Comparison of ENCODE assay signal across 1 cellular context in genomic region chr1:21058035-21058793, GRCh38.
TF ChIP-seq lines count a peak whose summit lies in the region.

No MANE protein-coding gene starts in this region.

TF ChIP-seq in HEK293, 187 proteins besides CTCF, POLR2A, EP300 and RAD21 (continued from another document):
- TF ChIP-seq ZNF155 (tag by site-specific recombination; IDR thresholded peaks at IDR 0.05) (no peak), ZBTB10 (tag by site-specific recombination; IDR thresholded peaks at IDR 0.05) (no peak), BCL6B (tag by site-specific recombination; IDR thresholded peaks at IDR 0.05) (no peak), ZFP69B (tag by site-specific recombination; IDR thresholded peaks at IDR 0.05) (no peak), ZSCAN5A (tag by site-specific recombination; IDR thresholded peaks at IDR 0.05) (no peak), ZEB2 (tag by site-specific recombination; IDR thresholded peaks at IDR 0.05) (no peak), ZNF768 (tag by site-specific recombination; IDR thresholded peaks at IDR 0.05) (no peak), ZNF596 (tag by site-specific recombination; IDR thresholded peaks at IDR 0.05) (no peak), ZIC2 (tag by site-specific recombination; IDR thresholded peaks at IDR 0.05) (0 out of 2 replicates have a peak, but pooled peaks have one; percentile 16), ZBTB49 (tag by site-specific recombination; IDR thresholded peaks at IDR 0.05; ENCODE audit: low read depth) (no peak), PRDM6 (tag by site-specific recombination; IDR thresholded peaks at IDR 0.05) (peak; percentile 81), ZBTB20 (tag by site-specific recombination; IDR thresholded peaks at IDR 0.05) (no peak), ZBTB1 (tag by site-specific recombination; IDR thresholded peaks at IDR 0.05) (no peak), ZNF221 (tag by site-specific recombination; IDR thresholded peaks at IDR 0.05; ENCODE audit: borderline replicate concordance) (no peak), ZNF23 (tag by site-specific recombination; IDR thresholded peaks at IDR 0.05; ENCODE audit: borderline replicate concordance) (no peak), ZNF571 (tag by site-specific recombination; IDR thresholded peaks at IDR 0.05) (no peak), KLF9 (tag by site-specific recombination; IDR thresholded peaks at IDR 0.05; ENCODE audit: low read depth) (no peak), ZBTB44 (tag by site-specific recombination; IDR thresholded peaks at IDR 0.05) (no peak), ZNF664 (tag by site-specific recombination; IDR thresholded peaks at IDR 0.05) (no peak), ZNF121 (tag by site-specific recombination; IDR thresholded peaks at IDR 0.05) (peak; percentile 89), ZNF423 (tag by site-specific recombination; IDR thresholded peaks at IDR 0.05) (no peak), YY1 (tag by site-specific recombination; IDR thresholded peaks at IDR 0.05) (no peak), ZNF404 (tag by site-specific recombination; IDR thresholded peaks at IDR 0.05) (no peak), ZNF362 (tag by site-specific recombination; IDR thresholded peaks at IDR 0.05) (peak; percentile 77), SALL2 (tag by site-specific recombination; IDR thresholded peaks at IDR 0.05; ENCODE audit: borderline replicate concordance) (no peak), ZNF449 (tag by site-specific recombination; IDR thresholded peaks at IDR 0.05) (no peak), HOXD13 (CRISPR knock-in tag; IDR thresholded peaks at IDR 0.05; ENCODE audit: borderline replicate concordance) (no peak)
